Comparison of ENCODE assay signal across 25 cellular contexts in genomic region chr10:96829029-96829773, GRCh38.
"Had no signal": no experiment of that assay in that cellular context is flagged by ENCODE, and none has a peak within 500 bp of the region (broad histone marks: within the 10 kb centered on the region; RNA-seq: fewer than 3 reads in every experiment).

No MANE protein-coding gene starts in this region.

- H3K36me3 ChIP-seq: neutrophil, pancreas, thyroid gland, upper lobe of right lung had no signal

- ATAC-seq: activated T-helper 17 cell treated with anti-CD3 and anti-CD28 coated beads, Interleukin-2, amount 50 U/mL, for 72 hours; left lobe of liver; natural killer cell; pancreas; psoas muscle; right cardiac atrium; upper lobe of right lung had no signal

- H3K9me3 ChIP-seq: neutrophil, pancreas, psoas muscle, thyroid gland, upper lobe of right lung had no signal

- H3K36me3 Mint-ChIP-seq: mesothelial cell of epicardium, natural killer cell had no signal

- H3K27me3 ChIP-seq: neutrophil, pancreas, thyroid gland, upper lobe of right lung had no signal

- H3K4me3 ChIP-seq: pancreas, psoas muscle, thyroid gland, upper lobe of right lung had no signal

- H3K27me3 Mint-ChIP-seq: activated CD4-positive, alpha-beta T cell treated with anti-CD3 and anti-CD28 coated beads, Interleukin-2, amount 10 ng/mL, durations not matched to agents 7 days and 5 days; activated T-cell treated with anti-CD3 and anti-CD28 coated beads, Interleukin-2, amount 50 U/mL, for 24 hours; activated T-helper 17 cell treated with anti-CD3 and anti-CD28 coated beads, Interleukin-2, amount 50 U/mL, for 72 hours; stimulated activated naive CD8-positive, alpha-beta T cell treated with anti-CD3 and anti-CD28 coated beads, Interleukin-15, Interleukin-2, amounts not matched to agents 100 ng/mL and 50 ng/mL, for 24 hours had no signal

- H3K9me3 Mint-ChIP-seq: activated CD4-positive, alpha-beta T cell treated with anti-CD3 and anti-CD28 coated beads, Interleukin-2, amount 10 ng/mL, durations not matched to agents 7 days and 5 days; activated naive CD8-positive, alpha-beta T cell treated with anti-CD3 and anti-CD28 coated beads, Interleukin-2, amount 10 ng/mL, durations not matched to agents 7 days and 5 days; activated T-cell treated with anti-CD3 and anti-CD28 coated beads, Interleukin-2, amount 50 U/mL, for 24 hours; activated T-helper 17 cell treated with anti-CD3 and anti-CD28 coated beads, Interleukin-2, amount 50 U/mL, for 72 hours; mesothelial cell of epicardium; natural killer cell; stimulated activated naive CD8-positive, alpha-beta T cell treated with anti-CD3 and anti-CD28 coated beads, Interleukin-15, Interleukin-2, amounts not matched to agents 100 ng/mL and 50 ng/mL, for 24 hours had no signal

- DNase-seq: activated CD4-positive, alpha-beta T cell treated with anti-CD3 and anti-CD28 coated beads, Interleukin-2, amount 10 ng/mL, durations not matched to agents 7 days and 5 days; activated CD4-positive, CD25-positive, alpha-beta regulatory T cell treated with anti-CD3 and anti-CD28 coated beads, Interleukin-2, amount 50 U/mL, for 72 hours; activated CD8-positive, alpha-beta memory T cell treated with anti-CD3 and anti-CD28 coated beads for 24 hours; activated CD8-positive, alpha-beta memory T cell treated with anti-CD3 and anti-CD28 coated beads, Interleukin-2, amount 50 U/mL, for 4 hours; activated naive CD4-positive, alpha-beta T cell; activated naive CD8-positive, alpha-beta T cell treated with anti-CD3 and anti-CD28 coated beads, Interleukin-2, amount 10 ng/mL, durations not matched to agents 7 days and 5 days; activated T-cell treated with anti-CD3 and anti-CD28 coated beads, Interleukin-2, amount 50 U/mL, for 24 hours; amygdala; cortex of kidney; natural killer cell; pancreas; psoas muscle; right cardiac atrium; stimulated activated CD4-positive, alpha-beta T cell treated with anti-CD3 and anti-CD28 coated beads, Interleukin-12 subunit alpha, Interleukin-12 subunit beta, amount 100 ng/mL, for 4 hours; stimulated activated CD4-positive, alpha-beta T cell treated with anti-CD3 and anti-CD28 coated beads, Interleukin-4, amount 100 ng/mL, for 4 hours; substantia nigra; thyroid gland; upper lobe of right lung; WERI-Rb-1 had no signal

- H3K4me3 Mint-ChIP-seq: activated CD4-positive, alpha-beta T cell treated with anti-CD3 and anti-CD28 coated beads, Interleukin-2, amount 10 ng/mL, durations not matched to agents 7 days and 5 days; activated T-cell treated with anti-CD3 and anti-CD28 coated beads, Interleukin-2, amount 50 U/mL, for 24 hours; mesothelial cell of epicardium had no signal

- H3K27ac Mint-ChIP-seq: mesothelial cell of epicardium had no signal

- H3K27ac ChIP-seq: epithelial cell of prostate, pancreas, psoas muscle, thyroid gland, upper lobe of right lung, WERI-Rb-1 had no signal
